In genomic region chr12:96241484-96242256, GRCh38 we compare ENCODE assay signal across 9 cellular contexts. TPM values are rescaled to one million over a fixed set of nuclear protein-coding genes. Genes with fewer than 3 reads are reported as not detected.
DNase-seq lines count a peak whose midpoint lies in the region; FAIRE-seq and TF ChIP-seq lines count a peak whose summit lies in the region.
"Had no signal": no experiment of that assay in that cellular context is flagged by ENCODE, and none has a peak within 500 bp of the region (broad histone marks: within the 10 kb centered on the region; RNA-seq: fewer than 3 reads in every experiment).

No MANE protein-coding gene starts in this region.

- TF ChIP-seq CTCF in ovary (IDR thresholded peaks at IDR 0.05) = no peak

- H3K27ac ChIP-seq in duodenal mucosa (ENCODE audit: low read depth, low read length) (peak overlapping the region; percentile 35), ovary (no peak overlapping the region)
- H3K27ac ChIP-seq: VCaP had no signal

- FAIRE-seq in RCC 7860 (lab: Jason Lieb, UNC) = no peak

- H3K27me3 ChIP-seq in duodenal mucosa (ENCODE audit: control insufficient read depth in 1 of 2, insufficient read depth in 2 of 2, low read length in 2 of 2) = no peaks in the 10 kb centered on the region
- no peaks in the 10 kb centered on the region for H3K27me3 ChIP-seq in ovary

- no peak for TF ChIP-seq POLR2A in ovary (IDR thresholded peaks at IDR 0.05)

- H3K9ac ChIP-seq in duodenal mucosa (ENCODE audit: low read depth in 1 of 2, low read length in 2 of 2) = peak overlapping the region in 1 of 2 donors; percentile 17

- 74 to 80% (median 77%) methylated on average over 13 of the region's 13 CpGs for WGBS in ovary, 3 donors

- intact Hi-C loops in ovary (cut with DNase I) = no loop called here

- H3K36me3 ChIP-seq in duodenal mucosa (ENCODE audit: control insufficient read depth in 1 of 2, insufficient read depth in 2 of 2, low read length in 2 of 2) = peaks cover 0 to 3% of the 10 kb centered on the region in 2 donors
- H3K36me3 ChIP-seq in ovary = no peaks in the 10 kb centered on the region

- peaks cover 27 to 47% of the 10 kb centered on the region in 2 donors for H3K4me1 ChIP-seq in duodenal mucosa (ENCODE audit: control insufficient read depth in 1 of 2, insufficient read depth in 2 of 2, low read length in 2 of 2)
- H3K4me1 ChIP-seq in ovary (ENCODE audit: insufficient read depth) = peaks cover 7% of the 10 kb centered on the region

- DNase-seq in Ammon's horn (ENCODE audit: low spot score) = peak; percentile 74
- DNase-seq in T-helper 22 cell (ENCODE audit: low read depth) = peak; percentile 87
- no peak for DNase-seq in ovary
- DNase-seq in SHP77 treated with DMSO at 0.1 percent for 48 hours (lab: John Stamatoyannopoulos, UW) = no peak
- no peak for DNase-seq in NCI-H524 (lab: John Stamatoyannopoulos, UW)
- DNase-seq in mesenteric fat pad (ENCODE audit: low spot score) = no peak
- no peak for DNase-seq in RCC 7860 (ENCODE audit: low spot score)

- no peak overlapping the region for H3K4me3 ChIP-seq in duodenal mucosa (ENCODE audit: low read depth in 1 of 2, low read length in 2 of 2)
- H3K4me3 ChIP-seq in ovary = no peak overlapping the region

- peak; percentile 52 for TF ChIP-seq EP300 in ovary (IDR thresholded peaks at IDR 0.05)

- H3K9me3 ChIP-seq in duodenal mucosa (ENCODE audit: control insufficient read depth in 1 of 2, low read length in 2 of 2) (no peaks in the 10 kb centered on the region), ovary (no peaks in the 10 kb centered on the region)

RNA-seq across cellular contexts. Expression of gene ELK3, which starts 47.5 kb away (rescaled TPM):
- total RNA-seq in ovary = 10 to 100 TPM; 11.5 to 25.9 (median 15.2) TPM
- 10 to 100 TPM; 15.6 to 25.8 TPM for polyA plus RNA-seq in ovary
- total RNA-seq in mesenteric fat pad = 47.6 TPM

Comparison
In these comparisons a context has a peak if more than half of its experiments do, and no peak if none do; other contexts are left out.
1. DNase-seq: peak in Ammon's horn (single experiment) and T-helper 22 cell (single experiment); none in ovary (0 of 5), SHP77 treated with DMSO at 0.1 percent for 48 hours (single experiment), NCI-H524 (0 of 2), mesenteric fat pad (single experiment) and RCC 7860 (single experiment).